Comparison of ENCODE assay signal across 9 cellular contexts in genomic region chr9:35537898-35538297, GRCh38. TPM values are rescaled to one million over a fixed set of nuclear protein-coding genes. Genes with fewer than 3 reads are reported as not detected.
DNase-seq lines count a peak whose midpoint lies in the region; ATAC-seq and TF ChIP-seq lines count a peak whose summit lies in the region.
"Had no signal": no experiment of that assay in that cellular context is flagged by ENCODE, and none has a peak within 500 bp of the region (broad histone marks: within the 10 kb centered on the region; RNA-seq: fewer than 3 reads in every experiment).

No MANE protein-coding gene starts in this region.

- peaks cover 48% of the 10 kb centered on the region for H3K4me1 ChIP-seq in vagina

- peak overlapping the region; percentile 44 to 47 for H3K4me3 ChIP-seq in vagina

- DNase-seq in Right ventricle myocardium inferior (ENCODE audit: missing footprints) (peak; percentile 86), cardiac septum (ENCODE audit: low spot score) (no peak), left cardiac atrium (peak; percentile 51), omental fat pad (ENCODE audit: low spot score) (no peak), vagina (ENCODE audit: extremely low spot score in 2 of 2) (no peak), NCI-H1436 treated with DMSO at 0.1 percent for 48 hours (lab: John Stamatoyannopoulos, UW) (no peak), cerebellar cortex (ENCODE audit: low spot score) (no peak)
- DNase-seq: activated CD8-positive, alpha-beta T cell treated with anti-CD3 and anti-CD28 coated beads for 36 hours had no signal

- no peak for TF ChIP-seq POLR2A in vagina (IDR thresholded peaks at IDR 0.05)

- H3K27ac ChIP-seq in vagina = peak overlapping the region; percentile 88

- ATAC-seq in Right ventricle myocardium inferior = peak; percentile 90
- peak; percentile 72 to 82 for ATAC-seq in left cardiac atrium
- ATAC-seq in omental fat pad (ENCODE audit: low FRiP score) = peak; percentile 7
- ATAC-seq in GM21576 (IDR thresholded peaks at IDR 0.05; ENCODE audit: unreplicated experiment) = no peak
- ATAC-seq: activated CD8-positive, alpha-beta T cell treated with anti-CD3 and anti-CD28 coated beads for 36 hours had no signal

- no peaks in the 10 kb centered on the region for H3K9me3 ChIP-seq in vagina

- no peaks in the 10 kb centered on the region for H3K36me3 ChIP-seq in vagina

- H3K27me3 ChIP-seq in vagina = no peaks in the 10 kb centered on the region

- no peak for TF ChIP-seq CTCF in omental fat pad (IDR thresholded peaks at IDR 0.05)
- no peak for TF ChIP-seq CTCF in vagina (IDR thresholded peaks at IDR 0.05)

- intact Hi-C loops in Right ventricle myocardium inferior (cut with DNase I) (loop anchor here (1.0 to 2.0 kb wide), 2 partner anchors 17 to 28 kb away; no protein-coding TSS in a partner anchor), cardiac septum (cut with DNase I) (loop anchor here (2.0 to 5.0 kb wide), 2 partner anchors 27 to 46 kb away; partner anchors contain the start of gene RUSC2), left cardiac atrium (cut with DNase I) (no loop called here), vagina (cut with DNase I) (no loop called here)

RNA-seq across cellular contexts. Expression of gene RUSC2, which starts 48.0 kb away (rescaled TPM):
- total RNA-seq in Right ventricle myocardium inferior = 25.1 TPM
- total RNA-seq in cardiac septum = 44.5 TPM
- total RNA-seq in left cardiac atrium = 10 to 100 TPM; 32.2 to 43.0 TPM
- total RNA-seq in omental fat pad = 10 to 100 TPM; 12.2 to 23.5 (median 21.1) TPM
- 18.9 TPM for total RNA-seq in vagina

Comparison
In these comparisons a context has a peak if more than half of its experiments do, and no peak if none do; other contexts are left out.
1. DNase-seq: peak in Right ventricle myocardium inferior (single experiment) and left cardiac atrium (single experiment); none in cardiac septum (single experiment), omental fat pad (single experiment), vagina (0 of 2), NCI-H1436 treated with DMSO at 0.1 percent for 48 hours (single experiment) and cerebellar cortex (single experiment).
2. intact Hi-C loops: an anchor here in Right ventricle myocardium inferior (1.0 to 2.0 kb wide) and cardiac septum (2.0 to 5.0 kb wide); none called in left cardiac atrium and vagina.